In the genomic region with DNA sequence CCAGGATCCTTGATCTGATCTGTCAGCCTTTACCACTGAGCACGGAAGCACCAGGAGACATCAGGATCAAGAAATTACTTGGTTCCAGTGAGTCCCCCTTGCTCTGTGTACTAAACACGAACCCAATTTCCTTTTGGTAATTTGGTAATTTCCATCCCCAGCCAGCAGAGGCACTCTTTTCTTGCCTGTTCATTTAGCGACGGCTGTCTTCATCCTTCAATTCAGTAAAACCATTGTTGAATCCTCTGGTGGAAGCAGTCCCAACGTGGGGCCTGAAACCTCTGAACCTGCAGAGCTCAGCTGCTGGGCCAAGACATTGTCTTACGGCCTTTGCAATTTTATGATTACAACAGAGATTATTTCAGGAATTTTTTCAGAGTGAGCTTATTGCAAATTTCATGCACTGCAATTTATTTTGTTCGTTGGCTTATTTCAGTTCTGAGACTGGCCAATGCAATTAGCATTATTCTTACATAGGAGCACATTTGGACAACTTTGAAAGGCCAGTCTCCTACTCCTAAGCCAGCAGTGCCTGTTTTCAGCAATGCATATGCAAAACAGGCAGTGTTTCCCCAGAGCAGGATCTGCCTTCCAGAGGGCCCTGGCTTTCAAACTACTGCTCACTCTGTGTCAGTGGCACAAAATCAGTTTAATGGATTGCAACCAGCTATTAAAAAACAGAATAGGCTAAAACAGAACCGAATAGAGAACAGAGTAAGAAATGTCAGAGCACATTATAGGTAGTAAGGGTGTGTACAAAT, we compare ENCODE assay signal across 11 cellular contexts.
DNase-seq lines count a peak whose midpoint lies in the region; ATAC-seq, FAIRE-seq and TF ChIP-seq lines count a peak whose summit lies in the region.
"Had no signal": no experiment of that assay in that cellular context is flagged by ENCODE, and none has a peak within 500 bp of the region (broad histone marks: within the 10 kb centered on the region; RNA-seq: fewer than 3 reads in every experiment).

No MANE protein-coding gene starts in this region.

- FAIRE-seq in frontal cortex (lab: Jason Lieb, UNC) = no peak

- H3K4me3 ChIP-seq in BJ (ENCODE audit: low read depth, low read length) = no peak overlapping the region
- H3K4me3 ChIP-seq in Jurkat, Clone E6-1 (ENCODE audit: low read length) = no peak overlapping the region
- no peak overlapping the region for H3K4me3 ChIP-seq in adrenal gland
- H3K4me3 ChIP-seq in right lobe of liver = no peak overlapping the region
- H3K4me3 ChIP-seq: MG63 had no signal

- peaks cover 0 to 5% of the 10 kb centered on the region in 2 donors for H3K4me1 ChIP-seq in adrenal gland (replicated peaks in 1 of 2)
- no peaks in the 10 kb centered on the region for H3K4me1 ChIP-seq in right lobe of liver

- CTCF ChIA-PET in BJ (lab: Yijun Ruan, JAX) = no interaction called here

- TF ChIP-seq CTCF in BJ (IDR thresholded peaks at IDR 0.05; ENCODE audit: insufficient read depth, low read depth, low read length) (0 out of 2 replicates have a peak, but pooled peaks have one; percentile 13), adrenal gland (IDR thresholded peaks at IDR 0.05) (peak; percentile 23 to 41 (median 38)), right lobe of liver (IDR thresholded peaks at IDR 0.05) (peak in 3 of 4 donors; percentile 30 to 41 (median 40))

- DNase-seq in BJ (ENCODE audit: low read depth) = no peak
- DNase-seq in Jurkat, Clone E6-1 (ENCODE audit: low read depth, low spot score) = peak; percentile 21
- peak in 2 of 7 donors; percentile 13 to 27 for DNase-seq in adrenal gland
- no peak for DNase-seq in right lobe of liver
- no peak for DNase-seq in frontal cortex (ENCODE audit: low spot score in 2 of 2)
- DNase-seq: left cardiac atrium, MG63, T-cell had no signal

- H3K9me3 ChIP-seq in adrenal gland (replicated peaks in 1 of 3) (no peaks in the 10 kb centered on the region), right lobe of liver (no peaks in the 10 kb centered on the region)
- H3K9me3 ChIP-seq: MG63 had no signal

- intact Hi-C loops in adrenal gland (cut with DNase I) = no loop called here
- intact Hi-C loops in right lobe of liver (cut with DNase I) = no loop called here

- TF ChIP-seq POLR2A in adrenal gland (IDR thresholded peaks at IDR 0.05) (no peak), right lobe of liver (IDR thresholded peaks at IDR 0.05) (no peak)

- H3K36me3 ChIP-seq in BJ (ENCODE audit: control insufficient read depth, insufficient read depth, low read length) (no peaks in the 10 kb centered on the region), adrenal gland (replicated peaks in 1 of 2) (no peaks in the 10 kb centered on the region), right lobe of liver (no peaks in the 10 kb centered on the region)
- H3K36me3 ChIP-seq: MG63 had no signal

- POLR2A ChIA-PET in BJ (lab: Charles Lee) = no interaction called here

- H3K27ac ChIP-seq in adrenal gland (no peak overlapping the region), right lobe of liver (no peak overlapping the region)

- H3K27me3 ChIP-seq in BJ (ENCODE audit: control insufficient read depth, insufficient read depth, low read length) (no peaks in the 10 kb centered on the region), adrenal gland (no peaks in the 10 kb centered on the region), right lobe of liver (no peaks in the 10 kb centered on the region)
- H3K27me3 ChIP-seq: MG63 had no signal

- WGBS in adrenal gland, 4 donors = 61 to 68% (median 66%) methylated on average over 8 of the region's 8 CpGs
- 33% methylated on average over 8 of the region's 8 CpGs for WGBS in right lobe of liver (ENCODE audit: insufficient coverage, low coverage, low lambda C conversion rate, missing lambda C conversion rate)

- ATAC-seq in right lobe of liver = no peak
- ATAC-seq in HG03354 (IDR thresholded peaks at IDR 0.05; ENCODE audit: poor library complexity, severe bottlenecking, unreplicated experiment) = no peak
- ATAC-seq in GM19351 (IDR thresholded peaks at IDR 0.05; ENCODE audit: unreplicated experiment) = no peak
- no peak for ATAC-seq in GM19463 (IDR thresholded peaks at IDR 0.05; ENCODE audit: unreplicated experiment)
- ATAC-seq: left cardiac atrium, T-cell had no signal
